ENCODE assay signal across 1 cellular context in genomic region chr20:43655937-43656336, GRCh38.
TF ChIP-seq lines count a peak whose summit lies in the region.

No MANE protein-coding gene starts in this region.

TF ChIP-seq in WTC11, 78 proteins besides CTCF, POLR2A, EP300 and RAD21 (continued from another document):
- TF ChIP-seq AFF4 (CRISPR knock-in tag; IDR thresholded peaks at IDR 0.05; ENCODE audit: borderline replicate concordance) (no peak), MLX (CRISPR knock-in tag; IDR thresholded peaks at IDR 0.05) (no peak), CREM (CRISPR knock-in tag; IDR thresholded peaks at IDR 0.05) (no peak), MYBL2 (CRISPR knock-in tag; IDR thresholded peaks at IDR 0.05) (no peak), ATF6 (CRISPR knock-in tag; IDR thresholded peaks at IDR 0.05) (no peak), ZBTB43 (CRISPR knock-in tag; IDR thresholded peaks at IDR 0.05) (no peak), HMGA2 (CRISPR knock-in tag; IDR thresholded peaks at IDR 0.05) (no peak)
